ENCODE assay signal across 8 cellular contexts in the genomic region with DNA sequence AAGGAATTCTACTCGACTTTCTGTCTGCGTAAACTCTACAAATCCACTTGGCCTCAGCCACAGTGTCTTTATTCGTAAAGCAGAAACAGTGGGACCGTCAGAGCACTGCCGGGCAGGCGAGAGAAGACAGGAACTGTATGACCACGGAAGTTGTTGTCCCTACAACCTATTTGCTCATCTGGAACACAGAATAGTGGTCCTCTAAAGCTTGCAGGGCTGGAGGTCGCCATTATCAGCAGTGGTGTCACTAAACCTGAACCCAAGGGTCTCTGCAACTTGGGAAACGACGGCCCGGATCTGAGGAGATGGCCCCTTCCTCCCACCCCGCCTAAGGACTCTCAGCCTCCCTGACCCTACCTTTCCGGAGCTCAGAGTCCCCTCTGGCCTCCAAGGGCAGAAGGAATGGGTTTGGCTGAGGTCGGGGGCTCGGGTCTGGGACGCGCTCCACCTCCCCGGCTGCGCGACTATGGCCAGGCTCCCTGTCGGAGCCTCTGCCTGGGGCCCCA. TPM values are rescaled to one million over a fixed set of nuclear protein-coding genes. Genes with fewer than 3 reads are reported as not detected.
DNase-seq lines count a peak whose midpoint lies in the region; ATAC-seq, FAIRE-seq and TF ChIP-seq lines count a peak whose summit lies in the region.

No MANE protein-coding gene starts in this region.

- H3K27me3 Mint-ChIP-seq in IgD-negative memory B cell: no peaks in the 10 kb centered on the region

- peaks cover 19 to 38% (median 21%) of the 10 kb centered on the region in 3 donors for H3K4me1 Mint-ChIP-seq in IgD-negative memory B cell
- peaks cover 41% of the 10 kb centered on the region for H3K4me1 Mint-ChIP-seq in stimulated activated effector memory CD8-positive, alpha-beta T cell treated with anti-CD3 and anti-CD28 coated beads, Interleukin-12 subunit alpha, Interleukin-12 subunit beta, amount 100 ng/mL, for 72 hours

- TF ChIP-seq CTCF in astrocyte of the cerebellum (IDR thresholded peaks at IDR 0.05; ENCODE audit: low read depth, low read length, missing control alignments) (no peak), D721Med (IDR thresholded peaks at IDR 0.05; ENCODE audit: insufficient read depth, missing control alignments) (no peak)

- in situ Hi-C loops in astrocyte of the cerebellum (cut with HindIII; ENCODE audit: low sequenced_read_pairs): loop anchor here (25.0 kb wide), 1 partner anchor 90 kb away; no protein-coding TSS in a partner anchor

- ATAC-seq in GM18502 (IDR thresholded peaks at IDR 0.05; ENCODE audit: poor library complexity, unreplicated experiment): peak; percentile 9
- peak; percentile 5 for ATAC-seq in stimulated activated effector memory CD8-positive, alpha-beta T cell treated with anti-CD3 and anti-CD28 coated beads, Interleukin-12 subunit alpha, Interleukin-12 subunit beta, amount 100 ng/mL, for 72 hours
- no peak for ATAC-seq in GM19467 (IDR thresholded peaks at IDR 0.05; ENCODE audit: unreplicated experiment)

- H3K36me3 Mint-ChIP-seq in IgD-negative memory B cell: no peaks in the 10 kb centered on the region
- peaks cover 43% of the 10 kb centered on the region for H3K36me3 Mint-ChIP-seq in stimulated activated effector memory CD8-positive, alpha-beta T cell treated with anti-CD3 and anti-CD28 coated beads, Interleukin-12 subunit alpha, Interleukin-12 subunit beta, amount 100 ng/mL, for 72 hours

- peaks cover 10% of the 10 kb centered on the region for H3K36me3 ChIP-seq in iPS-20b (ENCODE audit: insufficient read depth, low read depth, low read length)

- H3K4me1 ChIP-seq in iPS-20b (ENCODE audit: insufficient read depth, low read length): no peaks in the 10 kb centered on the region

- FAIRE-seq in D721Med (lab: Jason Lieb, UNC): no peak

- H3K27ac ChIP-seq in iPS-20b (ENCODE audit: low read length): peak overlapping the region; percentile 50

- H3K9me3 ChIP-seq in iPS-20b (ENCODE audit: insufficient read depth, low read depth, low read length): no peaks in the 10 kb centered on the region

- H3K4me3 ChIP-seq in astrocyte of the cerebellum (ENCODE audit: low read depth, low read length) (peak overlapping the region; percentile 98), iPS-20b (ENCODE audit: low read length) (peak overlapping the region; percentile 100)

- no peaks in the 10 kb centered on the region for H3K27me3 ChIP-seq in iPS-20b (ENCODE audit: insufficient read depth, low read length)

- peak overlapping the region; percentile 88 to 99 (median 94) for H3K4me3 Mint-ChIP-seq in IgD-negative memory B cell
- H3K4me3 Mint-ChIP-seq in stimulated activated effector memory CD8-positive, alpha-beta T cell treated with anti-CD3 and anti-CD28 coated beads, Interleukin-12 subunit alpha, Interleukin-12 subunit beta, amount 100 ng/mL, for 72 hours: peak overlapping the region; percentile 97

- DNase-seq in astrocyte of the cerebellum (ENCODE audit: low read depth) (no peak), D721Med (ENCODE audit: insufficient read length, low spot score) (no peak)
- peak in 1 of 2 donors; percentile 5 for DNase-seq in stimulated activated effector memory CD8-positive, alpha-beta T cell treated with anti-CD3 and anti-CD28 coated beads, Interleukin-12 subunit alpha, Interleukin-12 subunit beta, amount 100 ng/mL, for 72 hours (ENCODE audit: low spot score in 2 of 2)
- no peak for DNase-seq in stimulated activated naive CD4-positive, alpha-beta T cell treated with Interleukin-2 at 50 U/mL for 16 hours (lab: John Stamatoyannopoulos, UW)

- no peaks in the 10 kb centered on the region for H3K9me3 Mint-ChIP-seq in IgD-negative memory B cell
- peaks cover 3% of the 10 kb centered on the region for H3K9me3 Mint-ChIP-seq in stimulated activated effector memory CD8-positive, alpha-beta T cell treated with anti-CD3 and anti-CD28 coated beads, Interleukin-12 subunit alpha, Interleukin-12 subunit beta, amount 100 ng/mL, for 72 hours

- H3K27ac Mint-ChIP-seq in IgD-negative memory B cell: peak overlapping the region; percentile 80 to 97 (median 95)
- peak overlapping the region; percentile 100 for H3K27ac Mint-ChIP-seq in stimulated activated effector memory CD8-positive, alpha-beta T cell treated with anti-CD3 and anti-CD28 coated beads, Interleukin-12 subunit alpha, Interleukin-12 subunit beta, amount 100 ng/mL, for 72 hours

- H3K9ac ChIP-seq in iPS-20b (ENCODE audit: low read depth, low read length): peak overlapping the region; percentile 99

RNA-seq across cellular contexts. Expression of gene STYXL1, which starts 0.4 kb away (rescaled TPM):
- 63.2 TPM for polyA plus RNA-seq in IgD-negative memory B cell

RNA-seq across cellular contexts. Expression of gene MDH2, which starts 0.5 kb away (rescaled TPM):
- 177 TPM for polyA plus RNA-seq in IgD-negative memory B cell

RNA-seq across cellular contexts. Expression of gene TMEM120A, which starts 53.0 kb away (rescaled TPM):
- polyA plus RNA-seq in IgD-negative memory B cell: 32.2 TPM
